ENCODE assay signal across 8 cellular contexts in the genomic region with DNA sequence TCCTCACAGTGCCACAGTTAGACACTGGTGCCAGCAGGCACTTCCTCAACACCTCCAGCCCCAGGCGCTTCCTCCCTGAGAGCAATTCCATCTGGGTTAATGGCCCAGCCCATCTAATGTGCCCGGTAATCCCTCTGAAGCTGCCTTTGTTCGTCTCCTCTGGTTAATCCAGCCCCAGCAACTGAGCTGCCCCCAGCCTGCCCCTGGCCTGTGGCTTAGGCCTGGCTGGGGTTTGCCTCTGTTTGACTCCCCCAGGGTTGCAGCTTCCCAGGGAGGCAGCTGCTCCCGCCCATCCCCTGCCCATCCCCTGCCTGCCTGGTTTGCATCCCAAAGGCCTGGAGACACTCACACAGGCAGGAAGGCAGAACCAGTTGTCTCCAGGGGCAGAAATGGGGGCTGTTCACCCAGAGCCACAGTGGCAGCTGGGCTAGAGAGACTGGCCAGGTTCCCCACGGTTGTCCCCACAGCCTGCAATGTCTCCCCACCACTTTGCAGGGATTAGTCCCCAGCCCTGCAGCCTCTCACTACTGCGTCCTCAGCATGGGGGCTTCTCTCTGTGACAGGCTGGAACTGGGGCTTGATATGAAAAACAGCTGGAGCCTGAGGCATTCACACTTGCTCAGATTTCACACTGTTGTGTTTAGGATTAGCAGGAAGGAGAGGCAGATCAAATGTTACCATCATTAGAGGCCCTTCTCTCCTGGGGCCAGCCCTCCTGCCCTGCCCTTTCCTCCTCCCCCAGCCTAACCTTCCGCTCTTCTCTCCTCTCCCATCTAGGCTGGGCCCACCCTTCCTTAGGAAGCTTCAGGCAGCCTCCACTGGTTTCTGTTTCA.
DNase-seq lines count a peak whose midpoint lies in the region; ATAC-seq and TF ChIP-seq lines count a peak whose summit lies in the region.
"Had no signal": no experiment of that assay in that cellular context is flagged by ENCODE, and none has a peak within 500 bp of the region (broad histone marks: within the 10 kb centered on the region; RNA-seq: fewer than 3 reads in every experiment).

No MANE protein-coding gene starts in this region.

- H3K4me1 ChIP-seq in SJCRH30, result peaks cover 13% of the 10 kb centered on the region
- peaks cover 20% of the 10 kb centered on the region for H3K4me1 ChIP-seq in smooth muscle cell (ENCODE audit: low read depth)

- H3K4me3 ChIP-seq in SJCRH30, result no peak overlapping the region
- H3K4me3 ChIP-seq in smooth muscle cell, result no peak overlapping the region

- WGBS in smooth muscle cell (ENCODE audit: low lambda C conversion rate), result 20% methylated on average over 7 of the region's 7 CpGs

- H3K9me3 ChIP-seq in SJCRH30 (replicated peaks), result no peaks in the 10 kb centered on the region
- no peaks in the 10 kb centered on the region for H3K9me3 ChIP-seq in smooth muscle cell (replicated peaks; ENCODE audit: low read depth)

- no peak overlapping the region for H2AFZ ChIP-seq in smooth muscle cell (ENCODE audit: low read depth)

- H3K36me3 ChIP-seq in SJCRH30 (no peaks in the 10 kb centered on the region), smooth muscle cell (ENCODE audit: low read depth) (no peaks in the 10 kb centered on the region)

- H4K20me1 ChIP-seq in smooth muscle cell (ENCODE audit: low read depth), result no peaks in the 10 kb centered on the region

- H3K79me2 ChIP-seq in smooth muscle cell (ENCODE audit: low read depth), result no peaks in the 10 kb centered on the region

- DNase-seq in NCI-H128 (lab: John Stamatoyannopoulos, UW; ENCODE audit: unreplicated experiment), result peak; percentile 39
- peak; percentile 99 for DNase-seq in SJCRH30
- peak; percentile 32 for DNase-seq in iPS-NIHi11 (ENCODE audit: low spot score)
- DNase-seq in smooth muscle cell (lab: John Stamatoyannopoulos, UW; ENCODE audit: unreplicated experiment), result no peak
- DNase-seq in H4 (ENCODE audit: low spot score), result no peak
- DNase-seq: NCI-H187 had no signal

- H3F3A ChIP-seq in smooth muscle cell (ENCODE audit: low read depth), result peaks cover 15% of the 10 kb centered on the region

- ATAC-seq in HG02884 (IDR thresholded peaks at IDR 0.05; ENCODE audit: unreplicated experiment) (no peak), HG03159 (IDR thresholded peaks at IDR 0.05; ENCODE audit: unreplicated experiment) (no peak)

- H3K27me3 ChIP-seq in SJCRH30 (no peaks in the 10 kb centered on the region), smooth muscle cell (ENCODE audit: low read depth) (no peaks in the 10 kb centered on the region)

- H3K27ac ChIP-seq in SJCRH30 (peak overlapping the region; percentile 84), smooth muscle cell (ENCODE audit: low read depth) (peak overlapping the region; percentile 41)

- no peak overlapping the region for H3K9ac ChIP-seq in smooth muscle cell (ENCODE audit: low read depth)

- peak overlapping the region; percentile 7 for H3K4me2 ChIP-seq in smooth muscle cell

- no peak for TF ChIP-seq CTCF in smooth muscle cell (IDR thresholded peaks at IDR 0.05; ENCODE audit: borderline replicate concordance, insufficient read depth, poor library complexity, severe bottlenecking)

Comparison
In these comparisons a context has a peak if more than half of its experiments do, and no peak if none do; other contexts are left out.
1. DNase-seq: peak in NCI-H128 (single experiment), SJCRH30 (2 of 2) and iPS-NIHi11 (single experiment); none in smooth muscle cell (single experiment) and H4 (single experiment).